ENCODE assay signal across 23 cellular contexts in the genomic region with DNA sequence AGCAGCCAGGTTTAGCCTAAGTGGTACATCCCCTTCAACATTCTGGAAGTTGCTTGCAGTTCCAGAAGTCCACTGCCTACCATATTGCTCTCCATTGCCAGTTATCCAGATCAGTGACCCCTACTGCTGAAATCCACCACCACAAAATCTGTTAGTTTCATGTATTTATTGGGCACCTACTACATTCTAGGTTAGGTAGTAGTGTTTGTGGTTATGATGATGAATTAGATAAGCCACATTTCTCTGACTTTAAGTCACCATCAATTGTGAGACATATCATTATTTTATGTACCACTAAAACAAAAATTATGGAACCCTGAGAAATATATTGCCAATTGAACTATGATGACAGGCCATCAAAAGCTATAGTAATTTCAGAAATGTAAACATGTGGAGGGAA.
"Had no signal": no experiment of that assay in that cellular context is flagged by ENCODE, and none has a peak within 500 bp of the region (broad histone marks: within the 10 kb centered on the region; RNA-seq: fewer than 3 reads in every experiment).

No MANE protein-coding gene starts in this region.

- H3K9me3 ChIP-seq: colonic mucosa, gastrocnemius medialis, left lung, prostate gland, right atrium auricular region, sigmoid colon, spleen, suprapubic skin, transverse colon, upper lobe of right lung, uterus had no signal

- H3K9me3 Mint-ChIP-seq: dendritic cell treated with granulocyte-macrophage colony-stimulating factor and Interleukin-4, amounts not matched to agents 40 ng/mL and 50 ng/mL, for 4 days; endodermal cell; nephron progenitor cell; stimulated activated naive B cell treated with anti-CD40 and anti-IgM and Interleukin-4, amounts not matched to agents 10 μg/mL and 1 μg/mL and 100 μg/mL, for 72 hours; stimulated activated naive CD8-positive, alpha-beta T cell treated with anti-CD3 and anti-CD28 coated beads, Interleukin-15, Interleukin-2, amounts not matched to agents 100 ng/mL and 50 ng/mL, for 24 hours had no signal

- H3K27ac ChIP-seq: colonic mucosa, epithelial cell of prostate, left lung, prostate gland, right atrium auricular region, sigmoid colon, spleen, suprapubic skin, upper lobe of right lung, uterus had no signal

- H3K27me3 ChIP-seq: colonic mucosa, gastrocnemius medialis, left lung, right atrium auricular region, sigmoid colon, suprapubic skin, transverse colon, upper lobe of right lung, uterus had no signal

- H3K27ac Mint-ChIP-seq: dendritic cell treated with granulocyte-macrophage colony-stimulating factor and Interleukin-4, amounts not matched to agents 40 ng/mL and 50 ng/mL, for 4 days; endodermal cell; nephron progenitor cell; stimulated activated naive B cell treated with anti-CD40 and anti-IgM and Interleukin-4, amounts not matched to agents 10 μg/mL and 1 μg/mL and 100 μg/mL, for 72 hours; stimulated activated naive CD8-positive, alpha-beta T cell treated with anti-CD3 and anti-CD28 coated beads, Interleukin-15, Interleukin-2, amounts not matched to agents 100 ng/mL and 50 ng/mL, for 24 hours had no signal

- DNase-seq: colonic mucosa; effector CD8-positive, alpha-beta T cell; endodermal cell; gastrocnemius medialis; left cardiac atrium; left lung; nephron progenitor cell; nucleus accumbens; sigmoid colon; spleen; stimulated activated CD4-positive, alpha-beta T cell treated with anti-CD3 and anti-CD28 coated beads, Interleukin-4, amount 100 ng/mL, for 4 hours; stimulated activated naive B cell treated with anti-CD40 and anti-IgM and Interleukin-4, amounts not matched to agents 10 μg/mL and 1 μg/mL and 100 μg/mL, for 72 hours; transverse colon; upper lobe of right lung; uterus had no signal

- H3K4me1 ChIP-seq: colonic mucosa, prostate gland, spleen, upper lobe of right lung had no signal

- H3K4me3 Mint-ChIP-seq: dendritic cell treated with granulocyte-macrophage colony-stimulating factor and Interleukin-4, amounts not matched to agents 40 ng/mL and 50 ng/mL, for 4 days; endodermal cell; nephron progenitor cell; stimulated activated naive B cell treated with anti-CD40 and anti-IgM and Interleukin-4, amounts not matched to agents 10 μg/mL and 1 μg/mL and 100 μg/mL, for 72 hours; stimulated activated naive CD8-positive, alpha-beta T cell treated with anti-CD3 and anti-CD28 coated beads, Interleukin-15, Interleukin-2, amounts not matched to agents 100 ng/mL and 50 ng/mL, for 24 hours had no signal

- ATAC-seq: esophagus mucosa; left lung; stimulated activated naive B cell treated with anti-CD40 and anti-IgM and Interleukin-4, amounts not matched to agents 10 μg/mL and 1 μg/mL and 100 μg/mL, for 72 hours; upper lobe of right lung had no signal

- H3K4me3 ChIP-seq: colonic mucosa, gastrocnemius medialis, left lung, prostate gland, right atrium auricular region, sigmoid colon, spleen, suprapubic skin, transverse colon, upper lobe of right lung, uterus had no signal

- H3K4me1 Mint-ChIP-seq: stimulated activated naive B cell treated with anti-CD40 and anti-IgM and Interleukin-4, amounts not matched to agents 10 μg/mL and 1 μg/mL and 100 μg/mL, for 72 hours had no signal

- H3K36me3 Mint-ChIP-seq: stimulated activated naive B cell treated with anti-CD40 and anti-IgM and Interleukin-4, amounts not matched to agents 10 μg/mL and 1 μg/mL and 100 μg/mL, for 72 hours had no signal

- H3K36me3 ChIP-seq: colonic mucosa, gastrocnemius medialis, left lung, prostate gland, right atrium auricular region, sigmoid colon, spleen, suprapubic skin, transverse colon, upper lobe of right lung, uterus had no signal

- FAIRE-seq: keratinocyte had no signal
